ENCODE assay signal across 17 cellular contexts in the genomic region with DNA sequence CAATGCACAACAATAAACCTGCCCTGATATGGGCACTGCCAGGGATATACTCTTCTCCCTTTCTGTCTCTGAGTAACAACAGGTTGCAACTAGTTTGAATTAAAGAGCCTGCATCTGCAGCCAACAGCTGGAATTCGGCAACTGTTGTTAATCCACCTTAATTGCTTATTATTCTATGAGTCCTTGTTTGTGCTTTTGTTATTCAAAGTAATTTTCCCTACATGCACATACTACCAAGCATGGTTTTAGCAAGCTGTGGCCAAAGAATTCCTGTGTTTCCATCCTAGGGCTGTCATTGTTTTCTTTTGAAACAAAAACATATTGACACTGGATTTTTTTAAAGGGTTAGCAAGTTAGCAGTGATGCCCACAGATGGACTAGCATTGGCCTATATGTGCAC.
DNase-seq lines count a peak whose midpoint lies in the region; ATAC-seq, FAIRE-seq and TF ChIP-seq lines count a peak whose summit lies in the region.
"Had no signal": no experiment of that assay in that cellular context is flagged by ENCODE, and none has a peak within 500 bp of the region (broad histone marks: within the 10 kb centered on the region; RNA-seq: fewer than 3 reads in every experiment).

No MANE protein-coding gene starts in this region.

- no peaks in the 10 kb centered on the region for H4K20me1 ChIP-seq in mammary epithelial cell (ENCODE audit: insufficient read depth, low read length)
- H4K20me1 ChIP-seq: BLaER1 treated with 17β-estradiol and CSF1 and Interleukin-3, amounts not matched to agents 10 nM and 100 nM had no signal

- H3K4me3 ChIP-seq in mammary epithelial cell (replicated peaks in 1 of 3; ENCODE audit: insufficient read depth in 1 of 3, low read depth in 2 of 3, low read length in 3 of 3) (no peak overlapping the region), HUES64 (ENCODE audit: low read length) (no peak overlapping the region), ectodermal cell (ENCODE audit: insufficient read depth, low read depth, low read length) (no peak overlapping the region), small intestine (ENCODE audit: low read depth in 1 of 2, low read length in 2 of 2) (no peak overlapping the region)
- H3K4me3 ChIP-seq: BLaER1 treated with 17β-estradiol and CSF1 and Interleukin-3, amounts not matched to agents 10 nM and 100 nM; GM12878 had no signal

- no peak for FAIRE-seq in small intestine (lab: Jason Lieb, UNC)
- FAIRE-seq: GM12878, GM18507 had no signal

- H3K27ac ChIP-seq in mammary epithelial cell (ENCODE audit: insufficient read depth, low read depth, low read length) (no peak overlapping the region), HUES64 (ENCODE audit: low read depth, low read length) (peak overlapping the region; percentile 75), ectodermal cell (ENCODE audit: insufficient read depth, low read depth, low read length, poor library complexity, severe bottlenecking) (peak overlapping the region; percentile 27), small intestine (ENCODE audit: low read depth in 1 of 2, low read length in 1 of 2) (no peak overlapping the region)
- H3K27ac ChIP-seq: BLaER1 treated with 17β-estradiol and CSF1 and Interleukin-3, amounts not matched to agents 10 nM and 100 nM; HL-60 had no signal

- H3K27me3 ChIP-seq in mammary epithelial cell (ENCODE audit: insufficient read depth, low read length) (no peaks in the 10 kb centered on the region), HUES64 (ENCODE audit: insufficient read depth, low read length) (no peaks in the 10 kb centered on the region), ectodermal cell (ENCODE audit: control insufficient read depth, insufficient read depth, low read length, poor library complexity, severe bottlenecking) (no peaks in the 10 kb centered on the region), small intestine (ENCODE audit: control insufficient read depth in 2 of 2, insufficient read depth in 2 of 2, low read length in 2 of 2) (no peaks in the 10 kb centered on the region)
- H3K27me3 ChIP-seq: BLaER1 treated with 17β-estradiol and CSF1 and Interleukin-3, amounts not matched to agents 10 nM and 100 nM had no signal

- peak overlapping the region; percentile 39 for H3K27ac Mint-ChIP-seq in MCF 10A (ENCODE audit: low read depth, unreplicated experiment)
- H3K27ac Mint-ChIP-seq: CD4-positive, alpha-beta T cell; HFFc6 had no signal

- no peak for ATAC-seq in HG03354 (IDR thresholded peaks at IDR 0.05; ENCODE audit: poor library complexity, severe bottlenecking, unreplicated experiment)
- ATAC-seq: GM12878 had no signal

- in situ Hi-C loops in mammary epithelial cell (cut with MboI; ENCODE audit: low sequenced_read_pairs in 2 of 2) = no loop called here

- H3K9ac ChIP-seq in mammary epithelial cell (ENCODE audit: insufficient read depth, low read length) (no peak overlapping the region), HUES64 (ENCODE audit: low read depth, low read length) (0 out of 2 replicates have a peak overlapping the region, but pooled peaks have one; percentile 17)
- H3K9ac ChIP-seq: BLaER1 treated with 17β-estradiol and CSF1 and Interleukin-3, amounts not matched to agents 10 nM and 100 nM had no signal

- H3K4me1 ChIP-seq in mammary epithelial cell (ENCODE audit: insufficient read depth, low read length) = peaks cover 5% of the 10 kb centered on the region
- H3K4me1 ChIP-seq in HUES64 (ENCODE audit: insufficient read depth, low read length) = peaks cover 67% of the 10 kb centered on the region
- H3K4me1 ChIP-seq in ectodermal cell (ENCODE audit: control insufficient read depth, insufficient read depth, low read length) = peaks cover 29% of the 10 kb centered on the region
- no peaks in the 10 kb centered on the region for H3K4me1 ChIP-seq in small intestine (ENCODE audit: control insufficient read depth in 2 of 2, insufficient read depth in 1 of 2, low read depth in 1 of 2, low read length in 1 of 2)

- no peaks in the 10 kb centered on the region for H3K9me3 Mint-ChIP-seq in MCF 10A (ENCODE audit: unreplicated experiment)
- H3K9me3 Mint-ChIP-seq: CD4-positive, alpha-beta T cell had no signal

- H3K9me3 ChIP-seq in mammary epithelial cell (replicated peaks; ENCODE audit: insufficient read depth, low read length) = no peaks in the 10 kb centered on the region
- H3K9me3 ChIP-seq in HUES64 (ENCODE audit: insufficient read depth, low read depth, low read length) = no peaks in the 10 kb centered on the region
- H3K9me3 ChIP-seq in ectodermal cell (ENCODE audit: control insufficient read depth, low read length) = no peaks in the 10 kb centered on the region
- H3K9me3 ChIP-seq in small intestine (ENCODE audit: control insufficient read depth, low read depth) = no peaks in the 10 kb centered on the region

- no peak for TF ChIP-seq CTCF in MCF 10A (IDR thresholded peaks at IDR 0.05; ENCODE audit: unreplicated experiment)
- TF ChIP-seq CTCF in mammary epithelial cell (conservative IDR thresholded peaks at IDR 0.05 in 1 of 2, IDR thresholded peaks at IDR 0.05 in 1 of 2; ENCODE audit: extremely low read depth in 1 of 2, insufficient read depth in 1 of 2, low read depth in 1 of 2, low read length in 2 of 2) = no peak

- H3K36me3 Mint-ChIP-seq in MCF 10A (ENCODE audit: insufficient read depth, unreplicated experiment) = peaks cover 22% of the 10 kb centered on the region

- intact Hi-C loops in MCF 10A (cut with micrococcal nuclease) = no loop called here
- intact Hi-C loops in mammary epithelial cell (cut with micrococcal nuclease) = no loop called here

- H3K79me2 ChIP-seq in mammary epithelial cell (ENCODE audit: insufficient read depth, low read length) = peaks cover 34% of the 10 kb centered on the region

- 8% methylated on average over 1 of the region's 1 CpG for WGBS in mammary epithelial cell (ENCODE audit: low coverage, missing lambda C conversion rate)
- WGBS in HUES64 = 50% methylated on average over 1 of the region's 1 CpG
- WGBS in ectodermal cell, 2 experiments = 36% methylated on average over 1 of the region's 1 CpG; no CpG with 5 or more reads in 1 of the 2 experiments
- WGBS in small intestine, 3 donors = 71 to 91% (median 78%) methylated on average over 1 of the region's 1 CpG

- H2AFZ ChIP-seq in mammary epithelial cell (ENCODE audit: low read depth, low read length) = no peak overlapping the region

- H3K4me1 Mint-ChIP-seq in MCF 10A (ENCODE audit: insufficient read depth, unreplicated experiment) = peaks cover 25% of the 10 kb centered on the region

- POLR2A ChIA-PET in MCF 10A (lab: Yijun Ruan, JAX) = interaction anchor here (0.7 to 1.4 kb wide), 4 partner anchors 15 to 143 kb away, joined by 3 to 5 read pairs (median 4); no protein-coding TSS in a partner anchor

- H3K36me3 ChIP-seq in mammary epithelial cell (ENCODE audit: insufficient read depth, low read length) (no peaks in the 10 kb centered on the region), HUES64 (ENCODE audit: insufficient read depth, low read length) (no peaks in the 10 kb centered on the region), ectodermal cell (ENCODE audit: control insufficient read depth, insufficient read depth, low read length) (no peaks in the 10 kb centered on the region), small intestine (ENCODE audit: control insufficient read depth in 2 of 2, insufficient read depth in 2 of 2, low read length in 2 of 2) (no peaks in the 10 kb centered on the region)
- H3K36me3 ChIP-seq: BLaER1 treated with 17β-estradiol and CSF1 and Interleukin-3, amounts not matched to agents 10 nM and 100 nM had no signal

- H3K4me3 Mint-ChIP-seq in MCF 10A (ENCODE audit: unreplicated experiment) = no peak overlapping the region
- H3K4me3 Mint-ChIP-seq: CD4-positive, alpha-beta T cell; HFFc6 had no signal

- BruUV-seq in MCF 10A (replicated peaks; lab: Mats Ljungman, UMichigan) = no TSS peak
- no TSS peak for BruUV-seq in mammary epithelial cell (replicated peaks; lab: Mats Ljungman, UMichigan)

- no peak overlapping the region for H3K4me2 ChIP-seq in mammary epithelial cell (ENCODE audit: insufficient read depth, low read depth, low read length)
- H3K4me2 ChIP-seq: BLaER1 treated with 17β-estradiol and CSF1 and Interleukin-3, amounts not matched to agents 10 nM and 100 nM had no signal

- no peak for DNase-seq in MCF 10A (ENCODE audit: unreplicated experiment)
- no peak for DNase-seq in mammary epithelial cell
- no peak for DNase-seq in small intestine
- DNase-seq in cerebellar nuclear complex (lab: John Stamatoyannopoulos, UW) = no peak
- DNase-seq: ACHN; CD4-positive, alpha-beta T cell; DMS79; H7; HFFc6; IMR-90 had no signal

- CTCF ChIA-PET in MCF 10A (lab: Yijun Ruan, JAX) = interaction anchor here (0.6 to 0.9 kb wide), 3 partner anchors 37 to 166 kb away, joined by 3 to 5 read pairs (median 4); no protein-coding TSS in a partner anchor
- CTCF ChIA-PET in mammary epithelial cell (lab: Charles Lee; ENCODE audit: low non-redundant PET) = no interaction called here

- H3K27me3 Mint-ChIP-seq in MCF 10A (ENCODE audit: insufficient read depth, unreplicated experiment) = no peaks in the 10 kb centered on the region

- dilution Hi-C loops in mammary epithelial cell (cut with HindIII; ENCODE audit: low sequenced_read_pairs) = no loop called here

Comparison
In these comparisons a context has a peak if more than half of its experiments do, and no peak if none do; other contexts are left out.
1. H3K27ac ChIP-seq: peak in HUES64 (single experiment) and ectodermal cell (single experiment); none in mammary epithelial cell (single experiment) and small intestine (0 of 2).